1 cellular context compared by ENCODE assay signal in the genomic region with DNA sequence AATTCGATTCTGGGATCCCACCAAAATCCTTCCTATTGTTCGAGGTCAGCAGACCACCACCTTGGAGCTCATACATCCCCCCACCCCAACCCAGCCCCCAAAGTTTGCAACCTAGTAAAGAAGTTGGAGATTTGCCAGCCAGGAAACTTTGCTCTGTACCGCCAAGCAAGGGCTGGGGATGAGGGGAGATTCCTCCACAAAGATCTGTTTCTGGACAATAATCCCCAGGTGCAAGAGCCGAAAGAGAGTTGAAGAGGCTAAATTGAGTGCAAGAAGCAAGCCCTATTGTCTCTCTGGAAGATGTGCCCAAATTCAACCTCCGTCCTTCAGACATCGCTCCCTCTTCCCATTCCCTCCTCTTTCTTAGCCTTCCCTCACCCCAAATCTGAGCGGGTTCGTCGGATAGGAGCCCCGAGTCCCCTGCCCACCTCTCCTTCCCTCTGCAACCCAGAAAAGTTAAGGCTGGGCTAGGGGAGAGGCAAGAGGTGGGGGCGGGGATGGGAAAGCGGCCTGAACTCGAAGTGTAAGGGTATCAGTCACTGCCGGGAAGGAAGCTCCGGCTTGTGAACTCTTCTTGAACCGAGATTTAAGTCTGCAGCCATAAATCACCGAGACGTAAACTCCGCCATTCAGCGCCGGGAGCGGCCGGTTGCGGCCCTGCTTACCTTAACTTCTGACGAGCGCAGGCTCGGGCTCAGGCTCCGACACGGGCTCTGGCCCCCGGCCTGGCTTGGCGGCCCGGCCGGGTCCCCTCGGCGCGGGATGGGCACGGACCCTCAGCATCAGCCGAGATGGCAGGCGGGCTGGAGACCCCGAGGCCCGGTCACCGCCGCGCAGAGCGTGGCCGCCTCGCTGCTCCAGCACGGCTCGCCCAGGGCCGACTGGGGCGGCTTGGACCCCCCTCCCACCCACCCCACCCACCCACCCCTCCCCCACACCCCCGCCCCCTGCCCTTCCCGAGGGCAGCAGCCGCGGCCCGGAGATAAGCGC.
A peak's percentile ranks its signal among the peaks of the same experiment; 100 is the strongest.
TF ChIP-seq lines count a peak whose summit lies in the region.

No MANE protein-coding gene starts in this region.

TF ChIP-seq in K562, 482 proteins besides CTCF, POLR2A, EP300 and RAD21 (continues in another document):
- TF ChIP-seq NFIC (IDR thresholded peaks at IDR 0.05) = peak; percentile 26; the same call in 1 of the 2 replicates
- peak in 1 of 2 experiments; percentile 31; a peak in 1 of 4 replicates for TF ChIP-seq NRF1 (conservative IDR thresholded peaks at IDR 0.05 in 1 of 2, IDR thresholded peaks at IDR 0.05 in 1 of 2)
- no peak for TF ChIP-seq ZFP1 (CRISPR knock-in tag; IDR thresholded peaks at IDR 0.05)
- TF ChIP-seq MBD2 (IDR thresholded peaks at IDR 0.05; ENCODE audit: borderline replicate concordance, low read depth) = no peak
- TF ChIP-seq RUNX1 (IDR thresholded peaks at IDR 0.05; ENCODE audit: low read depth) = no peak
- TF ChIP-seq MTA3 (IDR thresholded peaks at IDR 0.05; ENCODE audit: borderline replicate concordance) = no peak
- TF ChIP-seq ZNF668 (CRISPR knock-in tag; IDR thresholded peaks at IDR 0.05) = no peak
- TF ChIP-seq MEIS2 (IDR thresholded peaks at IDR 0.05; ENCODE audit: partially characterized antibody) = peak; percentile 96
- TF ChIP-seq ZFP36 (IDR thresholded peaks at IDR 0.05; ENCODE audit: low read depth, low read length, partially characterized antibody) = peak; percentile 2
- TF ChIP-seq CUX1 (CRISPR knock-in tag; IDR thresholded peaks at IDR 0.05) = no peak
- no peak for TF ChIP-seq MTA2 (IDR thresholded peaks at IDR 0.05; ENCODE audit: low read depth)
- peak; percentile 7 for TF ChIP-seq PCBP2 (IDR thresholded peaks at IDR 0.05; ENCODE audit: low read depth, low read length, poor library complexity, severe bottlenecking)
- peak; percentile 78 for TF ChIP-seq HNRNPK (IDR thresholded peaks at IDR 0.05; ENCODE audit: low read depth, low read length, poor library complexity, severe bottlenecking)
- no peak for TF ChIP-seq E2F8 (IDR thresholded peaks at IDR 0.05; ENCODE audit: low read depth, partially characterized antibody)
- no peak for TF ChIP-seq XRCC3 (IDR thresholded peaks at IDR 0.05)
- TF ChIP-seq KDM1A (IDR thresholded peaks at IDR 0.05) = peak; percentile 54 to 72; a peak in 3 of 4 replicates
- no peak for TF ChIP-seq PHB2 (IDR thresholded peaks at IDR 0.05; ENCODE audit: low read depth)
- TF ChIP-seq, protein P1, sequence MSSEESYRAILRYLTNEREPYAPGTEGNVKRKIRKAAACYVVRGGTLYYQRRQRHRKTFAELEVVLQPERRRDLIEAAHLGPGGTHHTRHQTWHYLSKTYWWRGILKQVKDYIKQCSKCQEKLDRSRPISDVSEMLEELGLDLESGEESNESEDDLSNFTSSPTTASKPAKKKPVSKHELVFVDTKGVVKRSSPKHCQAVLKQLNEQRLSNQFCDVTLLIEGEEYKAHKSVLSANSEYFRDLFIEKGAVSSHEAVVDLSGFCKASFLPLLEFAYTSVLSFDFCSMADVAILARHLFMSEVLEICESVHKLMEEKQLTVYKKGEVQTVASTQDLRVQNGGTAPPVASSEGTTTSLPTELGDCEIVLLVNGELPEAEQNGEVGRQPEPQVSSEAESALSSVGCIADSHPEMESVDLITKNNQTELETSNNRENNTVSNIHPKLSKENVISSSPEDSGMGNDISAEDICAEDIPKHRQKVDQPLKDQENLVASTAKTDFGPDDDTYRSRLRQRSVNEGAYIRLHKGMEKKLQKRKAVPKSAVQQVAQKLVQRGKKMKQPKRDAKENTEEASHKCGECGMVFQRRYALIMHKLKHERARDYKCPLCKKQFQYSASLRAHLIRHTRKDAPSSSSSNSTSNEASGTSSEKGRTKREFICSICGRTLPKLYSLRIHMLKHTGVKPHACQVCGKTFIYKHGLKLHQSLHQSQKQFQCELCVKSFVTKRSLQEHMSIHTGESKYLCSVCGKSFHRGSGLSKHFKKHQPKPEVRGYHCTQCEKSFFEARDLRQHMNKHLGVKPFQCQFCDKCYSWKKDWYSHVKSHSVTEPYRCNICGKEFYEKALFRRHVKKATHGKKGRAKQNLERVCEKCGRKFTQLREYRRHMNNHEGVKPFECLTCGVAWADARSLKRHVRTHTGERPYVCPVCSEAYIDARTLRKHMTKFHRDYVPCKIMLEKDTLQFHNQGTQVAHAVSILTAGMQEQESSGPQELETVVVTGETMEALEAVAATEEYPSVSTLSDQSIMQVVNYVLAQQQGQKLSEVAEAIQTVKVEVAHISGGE (CRISPR knock-in tag; IDR thresholded peaks at IDR 0.05) = no peak
- peak in 1 of 3 experiments; percentile 71 for TF ChIP-seq YY1 (IDR thresholded peaks at IDR 0.05; ENCODE audit: borderline replicate concordance in 1 of 3, control insufficient read depth in 1 of 3, extremely low read depth in 1 of 3, insufficient read depth in 3 of 3, insufficient read length in 1 of 3, insufficient replicate concordance in 2 of 3, low read depth in 1 of 3, low read length in 2 of 3)
- TF ChIP-seq U2AF1 (optimal IDR thresholded peaks at IDR 0.05; ENCODE audit: low read depth, low read length) = no peak
- TF ChIP-seq SMAD4 (CRISPR knock-in tag; conservative IDR thresholded peaks at IDR 0.05) = 0 out of 2 replicates have a peak, but pooled peaks have one; percentile 39
- no peak for TF ChIP-seq ZNF224 (CRISPR knock-in tag; IDR thresholded peaks at IDR 0.05)
- peak; percentile 90 for TF ChIP-seq PKNOX1 (IDR thresholded peaks at IDR 0.05)
- peak; percentile 49; the same call in 1 of the 2 replicates for TF ChIP-seq ETV1 (tag; conservative IDR thresholded peaks at IDR 0.05; ENCODE audit: low read depth)
- no peak for TF ChIP-seq ETS2 (tag; IDR thresholded peaks at IDR 0.05; ENCODE audit: borderline replicate concordance, poor library complexity, severe bottlenecking)
- peak; percentile 7 for TF ChIP-seq RBM25 (IDR thresholded peaks at IDR 0.05; ENCODE audit: low read depth, low read length, severe bottlenecking)
- TF ChIP-seq HCFC1 (IDR thresholded peaks at IDR 0.05; ENCODE audit: low read depth, low read length) = no peak
- TF ChIP-seq CBFA2T3 (IDR thresholded peaks at IDR 0.05) = peak; percentile 35; the same call in 1 of the 2 replicates
- no peak for TF ChIP-seq KAT7 (CRISPR knock-in tag; IDR thresholded peaks at IDR 0.05; ENCODE audit: borderline replicate concordance)
- TF ChIP-seq PCBP1 (IDR thresholded peaks at IDR 0.05; ENCODE audit: low read depth, low read length, poor library complexity, severe bottlenecking) = peak; percentile 83
- TF ChIP-seq TSHZ1 (CRISPR knock-in tag; IDR thresholded peaks at IDR 0.05) = no peak
- TF ChIP-seq NR2C2 (CRISPR knock-in tag; IDR thresholded peaks at IDR 0.05) = no peak
- peak; percentile 57 for TF ChIP-seq NR2C2 (tag; IDR thresholded peaks at IDR 0.05)
- peak; percentile 76 for TF ChIP-seq CXXC5 (CRISPR knock-in tag; IDR thresholded peaks at IDR 0.05)
- TF ChIP-seq, protein P2, sequence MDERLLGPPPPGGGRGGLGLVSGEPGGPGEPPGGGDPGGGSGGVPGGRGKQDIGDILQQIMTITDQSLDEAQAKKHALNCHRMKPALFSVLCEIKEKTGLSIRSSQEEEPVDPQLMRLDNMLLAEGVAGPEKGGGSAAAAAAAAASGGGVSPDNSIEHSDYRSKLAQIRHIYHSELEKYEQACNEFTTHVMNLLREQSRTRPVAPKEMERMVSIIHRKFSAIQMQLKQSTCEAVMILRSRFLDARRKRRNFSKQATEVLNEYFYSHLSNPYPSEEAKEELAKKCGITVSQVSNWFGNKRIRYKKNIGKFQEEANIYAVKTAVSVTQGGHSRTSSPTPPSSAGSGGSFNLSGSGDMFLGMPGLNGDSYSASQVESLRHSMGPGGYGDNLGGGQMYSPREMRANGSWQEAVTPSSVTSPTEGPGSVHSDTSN (CRISPR knock-in tag; IDR thresholded peaks at IDR 0.05; ENCODE audit: low read depth) = no peak
- TF ChIP-seq, protein P2 (tag; conservative IDR thresholded peaks at IDR 0.05; ENCODE audit: low read depth) = peak; percentile 89
- TF ChIP-seq SMARCA4 (IDR thresholded peaks at IDR 0.05) = no peak
- peak; percentile 60; the same call in 1 of the 2 replicates for TF ChIP-seq PHF21A (IDR thresholded peaks at IDR 0.05; ENCODE audit: borderline replicate concordance, low read depth)
- no peak for TF ChIP-seq RFX7 (CRISPR knock-in tag; IDR thresholded peaks at IDR 0.05)
